9 cellular contexts compared by ENCODE assay signal in the genomic region with DNA sequence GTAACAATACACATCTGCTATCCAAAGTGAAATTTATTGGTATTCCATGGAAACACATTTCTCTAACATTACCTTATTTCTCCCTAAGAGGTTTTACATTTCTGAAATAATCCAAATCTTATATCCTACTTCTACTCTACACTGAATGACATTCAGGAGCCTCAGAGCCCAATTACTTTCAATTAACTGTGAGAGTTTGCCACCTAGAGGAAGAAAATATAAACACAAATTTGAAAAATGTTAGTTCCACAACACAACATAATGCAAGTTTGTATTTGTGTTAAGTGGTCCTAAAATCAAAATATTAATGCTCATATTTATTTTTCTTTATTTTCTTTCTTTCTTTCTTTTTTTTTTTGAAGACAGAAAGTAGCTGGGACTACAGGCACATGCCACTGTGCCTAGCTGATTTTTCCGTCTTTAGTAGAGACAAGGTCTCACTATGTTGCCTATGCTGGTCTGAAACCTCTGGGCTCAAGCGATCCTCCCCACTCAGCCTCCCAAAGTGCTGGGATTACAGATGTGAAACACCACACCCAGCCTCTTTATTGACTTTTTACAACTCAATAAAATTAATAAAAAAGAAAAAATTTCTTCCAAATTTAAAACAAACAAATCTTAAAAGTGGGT. TPM values are rescaled to one million over a fixed set of nuclear protein-coding genes. Genes with fewer than 3 reads are reported as not detected.
A peak's percentile ranks its signal among the peaks of the same experiment; 100 is the strongest.
DNase-seq lines count a peak whose midpoint lies in the region; ATAC-seq, FAIRE-seq and TF ChIP-seq lines count a peak whose summit lies in the region.
"Had no signal": no experiment of that assay in that cellular context is flagged by ENCODE, and none has a peak within 500 bp of the region (broad histone marks: within the 10 kb centered on the region; RNA-seq: fewer than 3 reads in every experiment).

No MANE protein-coding gene starts in this region.

- ATAC-seq in left lobe of liver = peak; percentile 86
- no peak for ATAC-seq in GM19324 (IDR thresholded peaks at IDR 0.05; ENCODE audit: low FRiP score, unreplicated experiment)

- in situ Hi-C loops in astrocyte of the spinal cord (cut with HindIII; ENCODE audit: low sequenced_read_pairs) = no loop called here

- TF ChIP-seq CTCF in astrocyte of the spinal cord (IDR thresholded peaks at IDR 0.05; ENCODE audit: low read depth, low read length) = peak; percentile 35

- FAIRE-seq in G401.6 (lab: Jason Lieb, UNC) = peak; percentile 97

- H3K4me3 ChIP-seq in astrocyte of the spinal cord (ENCODE audit: low read depth, low read length) = no peak overlapping the region
- H3K4me3 ChIP-seq: SJSA1 had no signal

- DNase-seq in LoVo (ENCODE audit: low spot score) = peak; percentile 41
- DNase-seq in astrocyte of the spinal cord (ENCODE audit: low read depth, low spot score) = peak; percentile 42
- no peak for DNase-seq in left lobe of liver (ENCODE audit: low spot score)
- no peak for DNase-seq in activated effector memory CD4-positive, alpha-beta T cell treated with Interleukin-2 at 50 U/mL for 16 hours
- no peak for DNase-seq in hepatic stellate cell (ENCODE audit: low spot score)
- DNase-seq in AG08396 (ENCODE audit: low spot score) = no peak

RNA-seq across cellular contexts. Expression of gene ATAD1, which starts 46.0 kb away (rescaled TPM):
- total RNA-seq in left lobe of liver = 20.6 TPM

Comparison
In these comparisons a context has a peak if more than half of its experiments do, and no peak if none do; other contexts are left out.
1. DNase-seq: peak in LoVo (single experiment) and astrocyte of the spinal cord (single experiment); none in left lobe of liver (single experiment), activated effector memory CD4-positive, alpha-beta T cell treated with Interleukin-2 at 50 U/mL for 16 hours (single experiment), hepatic stellate cell (single experiment) and AG08396 (single experiment).